Comparison of ENCODE assay signal across 10 cellular contexts in the genomic region with DNA sequence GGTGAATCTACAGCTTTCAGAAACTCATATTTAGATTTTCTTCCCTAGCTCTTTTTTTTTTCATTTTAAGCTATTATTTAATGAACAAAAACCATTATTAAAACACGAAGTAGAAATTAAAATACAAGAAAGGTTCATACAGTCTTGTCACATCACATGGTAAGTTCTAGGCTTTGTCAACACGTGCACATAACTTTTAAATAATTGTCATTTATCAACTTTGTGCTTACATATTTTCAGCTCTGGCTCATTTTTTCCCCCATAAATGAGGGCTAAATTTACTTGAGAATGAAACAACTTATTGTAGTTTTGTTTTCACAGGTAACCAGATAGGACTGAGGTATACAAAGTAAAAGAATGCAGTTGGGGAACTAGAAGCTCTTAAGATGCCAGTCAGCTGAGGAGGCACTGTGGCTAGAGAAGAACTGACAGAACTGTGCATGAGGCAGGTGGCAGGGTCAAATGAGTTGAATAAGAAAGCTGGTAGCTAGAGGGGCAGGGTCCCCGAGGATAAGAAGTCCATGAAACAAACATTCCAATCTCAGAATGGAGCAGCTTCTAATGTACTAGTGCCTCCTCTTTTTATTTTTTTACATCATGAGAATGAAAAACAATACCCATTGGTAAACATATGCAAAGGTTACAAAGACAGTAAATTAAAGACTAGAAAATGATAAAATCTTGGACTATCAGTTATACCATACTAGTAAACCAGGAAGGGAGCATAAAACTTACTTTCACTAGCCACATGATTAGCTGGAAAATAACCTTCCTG.
DNase-seq lines count a peak whose midpoint lies in the region; ATAC-seq and TF ChIP-seq lines count a peak whose summit lies in the region.
"Had no signal": no experiment of that assay in that cellular context is flagged by ENCODE, and none has a peak within 500 bp of the region (broad histone marks: within the 10 kb centered on the region; RNA-seq: fewer than 3 reads in every experiment).

No MANE protein-coding gene starts in this region.

- peak overlapping the region; percentile 39 for H3K27ac Mint-ChIP-seq in MCF 10A (ENCODE audit: low read depth, unreplicated experiment)

- H3K9me3 ChIP-seq in mammary epithelial cell (replicated peaks; ENCODE audit: insufficient read depth, low read length) = no peaks in the 10 kb centered on the region
- H3K9me3 ChIP-seq in thyroid gland = no peaks in the 10 kb centered on the region
- no peaks in the 10 kb centered on the region for H3K9me3 ChIP-seq in WERI-Rb-1 (ENCODE audit: severe bottlenecking)
- H3K9me3 ChIP-seq: spleen, thoracic aorta had no signal

- no peak overlapping the region for H3K4me2 ChIP-seq in mammary epithelial cell (ENCODE audit: insufficient read depth, low read depth, low read length)

- TF ChIP-seq POLR2A in thyroid gland (IDR thresholded peaks at IDR 0.05) = no peak

- H3K4me3 Mint-ChIP-seq in MCF 10A (ENCODE audit: unreplicated experiment) = no peak overlapping the region

- H3K4me1 ChIP-seq in mammary epithelial cell (ENCODE audit: insufficient read depth, low read length) = no peaks in the 10 kb centered on the region
- H3K4me1 ChIP-seq in thyroid gland = peaks cover 19 to 25% of the 10 kb centered on the region in 2 donors

- H3K4me1 Mint-ChIP-seq in MCF 10A (ENCODE audit: insufficient read depth, unreplicated experiment) = no peaks in the 10 kb centered on the region

- no peaks in the 10 kb centered on the region for H3K27me3 ChIP-seq in mammary epithelial cell (ENCODE audit: insufficient read depth, low read length)
- H3K27me3 ChIP-seq in thyroid gland = no peaks in the 10 kb centered on the region
- H3K27me3 ChIP-seq in WERI-Rb-1 (ENCODE audit: insufficient read depth, low read depth, severe bottlenecking) = no peaks in the 10 kb centered on the region
- H3K27me3 ChIP-seq: spleen had no signal

- H3K9me3 Mint-ChIP-seq in MCF 10A (ENCODE audit: unreplicated experiment) = no peaks in the 10 kb centered on the region

- intact Hi-C loops in MCF 10A (cut with micrococcal nuclease) = no loop called here
- intact Hi-C loops in mammary epithelial cell (cut with micrococcal nuclease) = no loop called here
- intact Hi-C loops in thyroid gland (cut with DNase I) = no loop called here
- intact Hi-C loops in Right ventricle myocardium inferior (cut with DNase I) = no loop called here

- no peaks in the 10 kb centered on the region for H3K27me3 Mint-ChIP-seq in MCF 10A (ENCODE audit: insufficient read depth, unreplicated experiment)

- dilution Hi-C loops in mammary epithelial cell (cut with HindIII; ENCODE audit: low sequenced_read_pairs) = no loop called here

- CTCF ChIA-PET in MCF 10A (lab: Yijun Ruan, JAX) = interaction anchor here (0.6 to 1.9 kb wide), 3 partner anchors 11 to 101 kb away, joined by 3 to 4 read pairs (median 4); no protein-coding TSS in a partner anchor
- CTCF ChIA-PET in mammary epithelial cell (lab: Charles Lee; ENCODE audit: low non-redundant PET) = no interaction called here

- POLR2A ChIA-PET in MCF 10A (lab: Yijun Ruan, JAX) = interaction anchor here (0.6 kb wide), 1 partner anchor 50 kb away, joined by 3 read pairs; no protein-coding TSS in a partner anchor

- DNase-seq in MCF 10A (ENCODE audit: unreplicated experiment) = no peak
- DNase-seq in mammary epithelial cell = no peak
- peak; percentile 31 for DNase-seq in MV-4-11 (lab: John Stamatoyannopoulos, UW)
- peak; percentile 66 to 75 for DNase-seq in thyroid gland
- no peak for DNase-seq in WERI-Rb-1
- no peak for DNase-seq in stimulated activated naive CD4-positive, alpha-beta T cell (lab: John Stamatoyannopoulos, UW)
- no peak for DNase-seq in Right ventricle myocardium inferior (ENCODE audit: missing footprints)
- DNase-seq: spleen had no signal

- H3K36me3 ChIP-seq in mammary epithelial cell (ENCODE audit: insufficient read depth, low read length) (no peaks in the 10 kb centered on the region), thyroid gland (no peaks in the 10 kb centered on the region), WERI-Rb-1 (no peaks in the 10 kb centered on the region; the same call in 1 of the 2 replicates)
- H3K36me3 ChIP-seq: thoracic aorta had no signal

- no peaks in the 10 kb centered on the region for H4K20me1 ChIP-seq in mammary epithelial cell (ENCODE audit: insufficient read depth, low read length)

- no peak overlapping the region for H2AFZ ChIP-seq in mammary epithelial cell (ENCODE audit: low read depth, low read length)

- H3K4me3 ChIP-seq in mammary epithelial cell (replicated peaks in 1 of 3; ENCODE audit: insufficient read depth in 1 of 3, low read depth in 2 of 3, low read length in 3 of 3) (no peak overlapping the region), thyroid gland (replicated peaks in 1 of 3) (no peak overlapping the region), WERI-Rb-1 (ENCODE audit: low read depth, low read length) (no peak overlapping the region)
- H3K4me3 ChIP-seq: spleen, thoracic aorta had no signal

- ATAC-seq in HG02884 (IDR thresholded peaks at IDR 0.05; ENCODE audit: unreplicated experiment) = peak; percentile 53
- no peak for ATAC-seq in Right ventricle myocardium inferior

- H3K36me3 Mint-ChIP-seq in MCF 10A (ENCODE audit: insufficient read depth, unreplicated experiment) = peaks cover 7% of the 10 kb centered on the region

- no peak overlapping the region for H3K9ac ChIP-seq in mammary epithelial cell (ENCODE audit: insufficient read depth, low read length)

- 94% methylated on average over 3 of the region's 3 CpGs for WGBS in mammary epithelial cell (ENCODE audit: low coverage, missing lambda C conversion rate)
- 42 to 46% methylated on average over 3 of the region's 3 CpGs for WGBS in thyroid gland, 2 donors

- in situ Hi-C loops in mammary epithelial cell (cut with MboI; ENCODE audit: low sequenced_read_pairs in 2 of 2) = no loop called here

- BruUV-seq in MCF 10A (replicated peaks; lab: Mats Ljungman, UMichigan) = no TSS peak
- BruUV-seq in mammary epithelial cell (replicated peaks; lab: Mats Ljungman, UMichigan) = no TSS peak

- H3K79me2 ChIP-seq in mammary epithelial cell (ENCODE audit: insufficient read depth, low read length) = no peaks in the 10 kb centered on the region

- H3K27ac ChIP-seq in mammary epithelial cell (ENCODE audit: insufficient read depth, low read depth, low read length) (no peak overlapping the region), thyroid gland (peak overlapping the region; percentile 67 to 80 (median 77)), WERI-Rb-1 (no peak overlapping the region)
- H3K27ac ChIP-seq: spleen, thoracic aorta had no signal

- TF ChIP-seq CTCF in MCF 10A (IDR thresholded peaks at IDR 0.05; ENCODE audit: unreplicated experiment) = no peak
- TF ChIP-seq CTCF in mammary epithelial cell (conservative IDR thresholded peaks at IDR 0.05 in 1 of 2, IDR thresholded peaks at IDR 0.05 in 1 of 2; ENCODE audit: extremely low read depth in 1 of 2, insufficient read depth in 1 of 2, low read depth in 1 of 2, low read length in 2 of 2) = no peak
- no peak for TF ChIP-seq CTCF in thyroid gland (IDR thresholded peaks at IDR 0.05)
- TF ChIP-seq CTCF in WERI-Rb-1 (IDR thresholded peaks at IDR 0.05; ENCODE audit: low read depth, low read length) = no peak

Comparison
In these comparisons a context has a peak if more than half of its experiments do, and no peak if none do; other contexts are left out.
1. DNase-seq: peak in MV-4-11 (single experiment) and thyroid gland (2 of 2); none in MCF 10A (single experiment), mammary epithelial cell (single experiment), WERI-Rb-1 (single experiment), stimulated activated naive CD4-positive, alpha-beta T cell (0 of 6) and Right ventricle myocardium inferior (single experiment).
2. H3K27ac ChIP-seq: peak in thyroid gland (3 of 3); none in mammary epithelial cell (single experiment) and WERI-Rb-1 (single experiment).